ENCODE assay signal across 9 cellular contexts in the genomic region with DNA sequence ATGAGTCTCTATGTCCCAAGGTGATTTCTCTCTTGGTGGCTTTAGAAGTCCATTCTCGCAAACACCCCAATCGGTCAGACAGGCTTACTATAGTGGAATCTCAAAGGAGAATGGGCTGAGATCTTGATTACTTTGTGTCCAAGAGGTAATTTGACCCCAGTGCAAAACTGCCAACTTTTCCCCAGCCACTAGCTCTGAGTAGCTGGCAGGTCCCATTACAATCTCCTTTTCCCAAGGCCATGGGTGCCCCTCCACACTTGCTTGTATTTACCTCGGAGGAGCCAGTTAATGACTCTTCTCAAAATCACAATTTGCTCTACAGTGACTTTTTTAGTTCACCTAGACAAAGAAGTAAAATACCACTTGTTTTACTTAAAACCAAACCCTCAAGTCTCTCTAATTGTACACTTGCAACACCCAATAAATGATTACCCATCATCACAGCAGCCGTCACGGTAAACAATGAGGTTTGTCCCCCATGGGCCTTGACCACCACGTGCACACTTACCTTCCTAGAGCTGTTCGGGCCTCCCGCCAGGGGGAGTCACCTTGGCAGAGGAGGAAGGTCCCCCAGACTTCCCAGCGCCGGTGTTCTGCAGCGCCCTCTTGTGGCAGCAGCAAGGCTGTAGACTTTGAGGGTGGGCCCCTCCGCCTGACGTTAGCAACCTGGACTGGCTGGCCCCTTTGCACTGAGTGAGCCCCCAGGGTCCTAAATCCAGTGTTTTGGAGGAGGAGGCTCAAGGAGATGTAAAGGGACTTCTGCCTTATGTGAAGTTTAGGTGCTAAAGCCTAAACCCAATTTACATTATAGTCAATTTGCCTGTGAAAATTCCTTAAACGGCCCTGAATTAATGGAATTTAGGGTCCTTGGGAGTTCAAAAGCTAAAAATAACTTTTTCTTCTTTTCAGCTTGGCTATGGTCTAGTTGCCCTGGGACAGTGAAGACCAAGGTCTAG. TPM values are rescaled to one million over a fixed set of nuclear protein-coding genes. Genes with fewer than 3 reads are reported as not detected.
DNase-seq lines count a peak whose midpoint lies in the region; ATAC-seq and TF ChIP-seq lines count a peak whose summit lies in the region.
"Had no signal": no experiment of that assay in that cellular context is flagged by ENCODE, and none has a peak within 500 bp of the region (broad histone marks: within the 10 kb centered on the region; RNA-seq: fewer than 3 reads in every experiment).

No MANE protein-coding gene starts in this region.

- no peaks in the 10 kb centered on the region for H3K27me3 ChIP-seq in effector memory CD4-positive, alpha-beta T cell (replicated peaks; ENCODE audit: control insufficient read depth, insufficient read depth, low read length, poor library complexity, severe bottlenecking)
- H3K27me3 ChIP-seq in tibial nerve: no peaks in the 10 kb centered on the region

- H3K4me3 Mint-ChIP-seq in neural crest cell: no peak overlapping the region

- no peak overlapping the region for H3K27ac Mint-ChIP-seq in neural crest cell (ENCODE audit: unreplicated experiment)

- no peak for TF ChIP-seq POLR2A in tibial nerve (IDR thresholded peaks at IDR 0.05)

- H3K4me1 Mint-ChIP-seq in neural crest cell: no peaks in the 10 kb centered on the region

- 39 to 42% methylated on average over 14 of the region's 14 CpGs for WGBS in tibial nerve, 2 donors

- H3K4me1 ChIP-seq in effector memory CD4-positive, alpha-beta T cell (ENCODE audit: control insufficient read depth, insufficient read depth, low read length, poor library complexity, severe bottlenecking): no peaks in the 10 kb centered on the region
- no peaks in the 10 kb centered on the region for H3K4me1 ChIP-seq in tibial nerve

- no peak overlapping the region for H3K4me3 ChIP-seq in effector memory CD4-positive, alpha-beta T cell (ENCODE audit: insufficient read depth, low read depth, low read length, poor library complexity, severe bottlenecking)
- H3K4me3 ChIP-seq in tibial nerve: no peak overlapping the region
- H3K4me3 ChIP-seq: skin epidermis had no signal

- no peak for ATAC-seq in HG03378 (IDR thresholded peaks at IDR 0.05; ENCODE audit: unreplicated experiment)

- H3K9me3 Mint-ChIP-seq in neural crest cell: no peaks in the 10 kb centered on the region

- no peaks in the 10 kb centered on the region for H3K36me3 Mint-ChIP-seq in neural crest cell (ENCODE audit: low read depth)

- H3K27ac ChIP-seq in effector memory CD4-positive, alpha-beta T cell (ENCODE audit: insufficient read depth, low read length, poor library complexity, severe bottlenecking): no peak overlapping the region
- H3K27ac ChIP-seq in tibial nerve: no peak overlapping the region
- H3K27ac ChIP-seq: skin epidermis had no signal

- no peak for DNase-seq in AG09319 (ENCODE audit: extremely low read depth, low read depth)
- peak; percentile 23 for DNase-seq in GM19240 (ENCODE audit: insufficient read length, low spot score)
- DNase-seq in NCI-H460 (ENCODE audit: extremely low read depth, low read depth): peak; percentile 44
- peak; percentile 44 to 54 for DNase-seq in activated CD4-positive, alpha-beta T cell treated with anti-CD3 and anti-CD28 coated beads, Interleukin-2, amount 50 U/mL, for 24 hours (ENCODE audit: low read depth in 1 of 2, low spot score in 1 of 2)
- DNase-seq in effector memory CD4-positive, alpha-beta T cell: peak; percentile 57 to 61 (median 59)
- DNase-seq in neural crest cell (ENCODE audit: low read depth, low spot score): peak; percentile 64
- DNase-seq in tibial nerve (ENCODE audit: low spot score in 2 of 2): no peak

- no peaks in the 10 kb centered on the region for H3K9me3 ChIP-seq in effector memory CD4-positive, alpha-beta T cell (ENCODE audit: control insufficient read depth, low read length)
- H3K9me3 ChIP-seq in tibial nerve: no peaks in the 10 kb centered on the region

- no peaks in the 10 kb centered on the region for H3K36me3 ChIP-seq in effector memory CD4-positive, alpha-beta T cell (ENCODE audit: control insufficient read depth, insufficient read depth, low read length)
- H3K36me3 ChIP-seq in tibial nerve: no peaks in the 10 kb centered on the region

- H3K27me3 Mint-ChIP-seq in neural crest cell (ENCODE audit: low read depth): peaks cover 5% of the 10 kb centered on the region

- TF ChIP-seq CTCF in AG09319 (IDR thresholded peaks at IDR 0.05; ENCODE audit: low read depth, low read length) (peak; percentile 42), neural crest cell (conservative IDR thresholded peaks at IDR 0.05) (peak; percentile 69), tibial nerve (IDR thresholded peaks at IDR 0.05) (peak in 1 of 5 experiments; percentile 44)

- TF ChIP-seq EP300 in tibial nerve (IDR thresholded peaks at IDR 0.05): no peak

RNA-seq across cellular contexts. Expression of a gene that starts 18.7 kb away (rescaled TPM):
- total RNA-seq in NCI-H460 (2014; rRNA removed; shearing (Covaris generic)): 1.6 and 1.7 TPM in 2 replicates
- 3.4 and 5.3 TPM in 2 replicates for polyA plus RNA-seq in NCI-H460 (2014; cell fraction: nucleus; rRNA removed)
- total RNA-seq in neural crest cell (12.6 and 14.0 TPM in 2 replicates), tibial nerve (10 to 100 TPM; 20.9 to 25.1 (median 23.9) TPM)

RNA-seq across cellular contexts. Expression of a gene that starts 41.3 kb away (rescaled TPM):
- total RNA-seq in NCI-H460 (2014; rRNA removed; shearing (Covaris generic)): 48.5 and 52.6 TPM in 2 replicates
- 62.2 and 75.9 TPM in 2 replicates for polyA plus RNA-seq in NCI-H460 (2014; cell fraction: nucleus; rRNA removed)
- total RNA-seq in neural crest cell (59.4 and 59.5 TPM in 2 replicates), tibial nerve (1 to 10 TPM; 1.3 to 9.3 (median 2.0) TPM)

Comparison
In these comparisons a context has a peak if more than half of its experiments do, and no peak if none do; other contexts are left out.
1. DNase-seq: peak in GM19240 (single experiment), NCI-H460 (single experiment), activated CD4-positive, alpha-beta T cell treated with anti-CD3 and anti-CD28 coated beads, Interleukin-2, amount 50 U/mL, for 24 hours (2 of 2), effector memory CD4-positive, alpha-beta T cell (3 of 3) and neural crest cell (single experiment); none in AG09319 (single experiment) and tibial nerve (0 of 2).